21 cellular contexts compared by ENCODE assay signal in genomic region chr9:2060425-2060824, GRCh38. TPM values are rescaled to one million over a fixed set of nuclear protein-coding genes. Genes with fewer than 3 reads are reported as not detected.
DNase-seq lines count a peak whose midpoint lies in the region; ATAC-seq and TF ChIP-seq lines count a peak whose summit lies in the region.
"Had no signal": no experiment of that assay in that cellular context is flagged by ENCODE, and none has a peak within 500 bp of the region (broad histone marks: within the 10 kb centered on the region; RNA-seq: fewer than 3 reads in every experiment).

No MANE protein-coding gene starts in this region.

- H3K27me3 Mint-ChIP-seq in CD8-positive, alpha-beta T cell (ENCODE audit: low read depth), result no peaks in the 10 kb centered on the region
- no peaks in the 10 kb centered on the region for H3K27me3 Mint-ChIP-seq in activated CD8-positive, alpha-beta memory T cell treated with anti-CD3 and anti-CD28 coated beads, Interleukin-2, amount 10 ng/mL, durations not matched to agents 7 days and 5 days
- H3K27me3 Mint-ChIP-seq: brain had no signal

- H3K36me3 ChIP-seq in CD8-positive, alpha-beta T cell (ENCODE audit: insufficient read depth, low read length), result peaks cover 56% of the 10 kb centered on the region
- H3K36me3 ChIP-seq in KMS-11 (ENCODE audit: insufficient read depth), result peaks cover 2% of the 10 kb centered on the region; the same call in 1 of the 2 replicates

- no peaks in the 10 kb centered on the region for H3K9me3 Mint-ChIP-seq in CD8-positive, alpha-beta T cell
- no peaks in the 10 kb centered on the region for H3K9me3 Mint-ChIP-seq in activated CD8-positive, alpha-beta memory T cell treated with anti-CD3 and anti-CD28 coated beads, Interleukin-2, amount 10 ng/mL, durations not matched to agents 7 days and 5 days (ENCODE audit: low read depth)
- H3K9me3 Mint-ChIP-seq: brain had no signal

- no peak overlapping the region for H3K27ac ChIP-seq in CD8-positive, alpha-beta T cell (ENCODE audit: low read depth, low read length)
- H3K27ac ChIP-seq in KMS-11, result 0 out of 2 replicates have a peak overlapping the region, but pooled peaks have one; percentile 7
- H3K27ac ChIP-seq: adrenal gland, BLaER1, tibial artery had no signal

- H3K27ac Mint-ChIP-seq in CD8-positive, alpha-beta T cell, result peak overlapping the region; percentile 20
- no peak overlapping the region for H3K27ac Mint-ChIP-seq in activated CD8-positive, alpha-beta memory T cell treated with anti-CD3 and anti-CD28 coated beads, Interleukin-2, amount 10 ng/mL, durations not matched to agents 7 days and 5 days

- DNase-seq in CD8-positive, alpha-beta T cell, result no peak
- DNase-seq in fibroblast of mammary gland (ENCODE audit: low read depth) (peak; percentile 19), retinal pigment epithelial cell (ENCODE audit: low read depth) (peak; percentile 19), omental fat pad (ENCODE audit: low spot score) (no peak)
- DNase-seq in activated CD8-positive, alpha-beta memory T cell treated with anti-CD3 and anti-CD28 coated beads, Interleukin-2, amount 10 ng/mL, durations not matched to agents 7 days and 5 days, result no peak
- DNase-seq: activated CD4-positive, CD25-positive, alpha-beta regulatory T cell; activated T-cell treated with anti-CD3 and anti-CD28 coated beads, Interleukin-2, amount 50 U/mL, for 48 hours; adrenal gland; foreskin fibroblast; islet precursor cell; NCI-H1092; NCI-H187; NCI-H524 treated with DMSO at 0.1 percent for 48 hours; PC-3; SK-N-SH; stimulated activated CD4-positive, alpha-beta T cell treated with anti-CD3 and anti-CD28 coated beads, Interleukin-4, amount 100 ng/mL, for 1 hour; tibial artery had no signal

- TF ChIP-seq CTCF in CD8-positive, alpha-beta T cell (IDR thresholded peaks at IDR 0.05), result no peak
- no peak for TF ChIP-seq CTCF in KMS-11 (conservative IDR thresholded peaks at IDR 0.05; ENCODE audit: low read depth, low read length)
- TF ChIP-seq CTCF in fibroblast of mammary gland (conservative IDR thresholded peaks at IDR 0.05; ENCODE audit: control insufficient read depth, insufficient read depth, low read depth, low read length), result no peak
- TF ChIP-seq CTCF in retinal pigment epithelial cell (conservative IDR thresholded peaks at IDR 0.05; ENCODE audit: low read depth, low read length), result no peak
- no peak for TF ChIP-seq CTCF in omental fat pad (IDR thresholded peaks at IDR 0.05)

- H3K4me2 ChIP-seq in KMS-11, result no peak overlapping the region
- H3K4me2 ChIP-seq: BLaER1, SK-N-SH had no signal

- H3K79me2 ChIP-seq in KMS-11 (ENCODE audit: insufficient read depth, low read depth), result peaks cover 11% of the 10 kb centered on the region

- H2AFZ ChIP-seq in KMS-11 (ENCODE audit: low read depth), result no peak overlapping the region

- no peak for ATAC-seq in CD8-positive, alpha-beta T cell
- no peak for ATAC-seq in activated CD8-positive, alpha-beta memory T cell treated with anti-CD3 and anti-CD28 coated beads, Interleukin-2, amount 10 ng/mL, durations not matched to agents 7 days and 5 days
- ATAC-seq in GM18873 (IDR thresholded peaks at IDR 0.05; ENCODE audit: low FRiP score, unreplicated experiment) (no peak), omental fat pad (ENCODE audit: low FRiP score) (no peak)
- ATAC-seq: PC-3 had no signal

- H3K36me3 Mint-ChIP-seq in CD8-positive, alpha-beta T cell, result peaks cover 80% of the 10 kb centered on the region
- H3K36me3 Mint-ChIP-seq in activated CD8-positive, alpha-beta memory T cell treated with anti-CD3 and anti-CD28 coated beads, Interleukin-2, amount 10 ng/mL, durations not matched to agents 7 days and 5 days, result peaks cover 69% of the 10 kb centered on the region

- POLR2A ChIA-PET in CD8-positive, alpha-beta T cell (lab: Charles Lee), result no interaction called here

- no peaks in the 10 kb centered on the region for H3K9me3 ChIP-seq in CD8-positive, alpha-beta T cell (ENCODE audit: low read length)
- H3K9me3 ChIP-seq: adrenal gland, BLaER1, SK-N-SH, tibial artery had no signal

- H3K9ac ChIP-seq in KMS-11, result no peak overlapping the region
- H3K9ac ChIP-seq: BLaER1, SK-N-SH had no signal

- CTCF ChIA-PET in CD8-positive, alpha-beta T cell (lab: Charles Lee), result interaction anchor here (0.7 kb wide), 1 partner anchor 27 kb away, joined by 3 read pairs; no protein-coding TSS in a partner anchor
- CTCF ChIA-PET in activated CD8-positive, alpha-beta memory T cell treated with anti-CD3 and anti-CD28 coated beads, Interleukin-2, amount 10 ng/mL, durations not matched to agents 7 days and 5 days (lab: Charles Lee), result no interaction called here

- H4K20me1 ChIP-seq in KMS-11 (ENCODE audit: insufficient read depth), result no peaks in the 10 kb centered on the region
- H4K20me1 ChIP-seq: BLaER1 had no signal

- H3K4me1 Mint-ChIP-seq in CD8-positive, alpha-beta T cell (ENCODE audit: low read depth), result peaks cover 15% of the 10 kb centered on the region
- peaks cover 2% of the 10 kb centered on the region for H3K4me1 Mint-ChIP-seq in activated CD8-positive, alpha-beta memory T cell treated with anti-CD3 and anti-CD28 coated beads, Interleukin-2, amount 10 ng/mL, durations not matched to agents 7 days and 5 days

- intact Hi-C loops in CD8-positive, alpha-beta T cell (cut with DNase I, micrococcal nuclease), result no loop called here

- no peaks in the 10 kb centered on the region for H3K27me3 ChIP-seq in CD8-positive, alpha-beta T cell (ENCODE audit: insufficient read depth, low read length)
- no peaks in the 10 kb centered on the region for H3K27me3 ChIP-seq in KMS-11 (ENCODE audit: insufficient read depth, low read depth)
- H3K27me3 ChIP-seq: adrenal gland, BLaER1, tibial artery had no signal

- H3K4me3 ChIP-seq in CD8-positive, alpha-beta T cell (ENCODE audit: low read depth, low read length), result no peak overlapping the region
- H3K4me3 ChIP-seq in KMS-11 (IDR thresholded peaks at IDR 0.05; ENCODE audit: insufficient read depth, low read depth, low read length), result no peak overlapping the region
- no peak overlapping the region for H3K4me3 ChIP-seq in fibroblast of mammary gland (ENCODE audit: control insufficient read depth, low read depth, low read length)
- no peak overlapping the region for H3K4me3 ChIP-seq in retinal pigment epithelial cell (ENCODE audit: low read length)
- H3K4me3 ChIP-seq: adrenal gland, BLaER1, tibial artery had no signal

- peaks cover 1% of the 10 kb centered on the region for H3K4me1 ChIP-seq in CD8-positive, alpha-beta T cell (ENCODE audit: insufficient read depth, low read length)
- peaks cover 11% of the 10 kb centered on the region for H3K4me1 ChIP-seq in KMS-11 (ENCODE audit: low read depth, poor library complexity, severe bottlenecking)
- H3K4me1 ChIP-seq: adrenal gland, BLaER1, tibial artery had no signal

- no peak overlapping the region for H3K4me3 Mint-ChIP-seq in CD8-positive, alpha-beta T cell
- H3K4me3 Mint-ChIP-seq in activated CD8-positive, alpha-beta memory T cell treated with anti-CD3 and anti-CD28 coated beads, Interleukin-2, amount 10 ng/mL, durations not matched to agents 7 days and 5 days, result no peak overlapping the region
- H3K4me3 Mint-ChIP-seq: brain had no signal

RNA-seq across cellular contexts. Expression of gene SMARCA2, which starts 45.3 kb away (rescaled TPM):
- 100 to 1,000 TPM; 198 to 215 TPM for total RNA-seq in CD8-positive, alpha-beta T cell
- total RNA-seq in activated CD8-positive, alpha-beta memory T cell treated with anti-CD3 and anti-CD28 coated beads, Interleukin-2, amount 10 ng/mL, durations not matched to agents 7 days and 5 days, result 100 to 1,000 TPM; 168 to 188 TPM
- total RNA-seq in omental fat pad, result 100 to 1,000 TPM in 1 of 4 donors, 10 to 100 TPM in 3; 84.8 to 164 (median 91.6) TPM

Comparison
In these comparisons a context has a peak if more than half of its experiments do, and no peak if none do; other contexts are left out.
1. DNase-seq: peak in fibroblast of mammary gland (single experiment) and retinal pigment epithelial cell (single experiment); none in CD8-positive, alpha-beta T cell (0 of 7), activated CD8-positive, alpha-beta memory T cell treated with anti-CD3 and anti-CD28 coated beads, Interleukin-2, amount 10 ng/mL, durations not matched to agents 7 days and 5 days (single experiment) and omental fat pad (single experiment).